ENCODE assay signal across 9 cellular contexts in the genomic region with DNA sequence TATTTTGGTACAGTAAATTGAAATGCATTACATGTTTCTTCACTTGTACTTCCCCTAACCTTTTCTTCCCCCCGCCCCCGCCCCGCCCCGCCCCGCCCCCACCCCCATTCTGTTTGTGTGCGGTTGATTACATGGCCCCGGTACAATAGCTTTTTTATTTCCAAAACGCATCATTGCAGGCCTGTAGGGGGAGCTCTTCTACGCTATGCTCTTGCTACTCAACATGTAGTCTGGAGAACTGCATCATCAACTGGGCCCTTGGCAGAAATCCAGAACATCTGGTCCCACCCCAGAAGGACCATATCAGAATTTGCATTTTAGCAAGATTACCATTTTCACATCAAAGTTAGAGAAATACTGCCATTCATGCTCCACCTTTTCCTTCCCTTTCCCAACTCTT.
A peak's percentile ranks its signal among the peaks of the same experiment; 100 is the strongest.
DNase-seq lines count a peak whose midpoint lies in the region; TF ChIP-seq lines count a peak whose summit lies in the region.
"Had no signal": no experiment of that assay in that cellular context is flagged by ENCODE, and none has a peak within 500 bp of the region (broad histone marks: within the 10 kb centered on the region; RNA-seq: fewer than 3 reads in every experiment).

No MANE protein-coding gene starts in this region.

- no peaks in the 10 kb centered on the region for H3F3A ChIP-seq in MM.1S (ENCODE audit: insufficient read depth, low read length)

- H2AFZ ChIP-seq in MM.1S (ENCODE audit: low read length): no peak overlapping the region

- H4K20me1 ChIP-seq in MM.1S (ENCODE audit: insufficient read depth, low read length): no peaks in the 10 kb centered on the region

- H3K4me2 ChIP-seq in MM.1S (ENCODE audit: low read depth, low read length): no peak overlapping the region

- no peak overlapping the region for H3K4me3 ChIP-seq in MM.1S (ENCODE audit: low read length)

- TF ChIP-seq CTCF in GM20000 (IDR thresholded peaks at IDR 0.05; ENCODE audit: extremely low read depth, missing control alignments): peak; percentile 11
- TF ChIP-seq CTCF in MM.1S (IDR thresholded peaks at IDR 0.05; ENCODE audit: low read length): no peak

- no peaks in the 10 kb centered on the region for H3K4me1 ChIP-seq in MM.1S (ENCODE audit: low read length)

- no peaks in the 10 kb centered on the region for H3K36me3 ChIP-seq in MM.1S (replicated peaks; ENCODE audit: insufficient read depth, low read length)

- H3K9me2 ChIP-seq in MM.1S (replicated peaks; ENCODE audit: insufficient read depth, low read length): no peaks in the 10 kb centered on the region

- DNase-seq in Ammon's horn (ENCODE audit: low spot score): peak; percentile 54
- peak; percentile 8 for DNase-seq in GM20000 (ENCODE audit: low spot score)
- DNase-seq in OCI-M1 (lab: John Stamatoyannopoulos, UW): peak; percentile 82
- peak; percentile 13 for DNase-seq in foreskin melanocyte
- no peak for DNase-seq in DMS79 treated with DMSO at 0.1 percent for 48 hours (lab: John Stamatoyannopoulos, UW)
- DNase-seq in OCI-M2 (lab: John Stamatoyannopoulos, UW; ENCODE audit: unreplicated experiment): no peak
- DNase-seq in MM.1S: no peak
- no peak for DNase-seq in NCI-H1417 (lab: John Stamatoyannopoulos, UW)
- DNase-seq: activated naive CD4-positive, alpha-beta T cell treated with anti-CD3 and anti-CD28 coated beads, Interleukin-2, amount 50 U/mL, for 16 hours had no signal

- no peaks in the 10 kb centered on the region for H3K79me2 ChIP-seq in MM.1S (ENCODE audit: low read length)

- no peak overlapping the region for H3K9ac ChIP-seq in MM.1S (ENCODE audit: low read length)

- H3K27ac ChIP-seq in MM.1S (ENCODE audit: low read length): no peak overlapping the region

- no peaks in the 10 kb centered on the region for H3K27me3 ChIP-seq in MM.1S (replicated peaks; ENCODE audit: insufficient read depth, low read length)

- no peaks in the 10 kb centered on the region for H3K9me3 ChIP-seq in MM.1S (replicated peaks; ENCODE audit: insufficient read depth, low read length)

Comparison
In these comparisons a context has a peak if more than half of its experiments do, and no peak if none do; other contexts are left out.
1. DNase-seq: peak in Ammon's horn (single experiment), GM20000 (single experiment), OCI-M1 (single experiment) and foreskin melanocyte (single experiment); none in DMS79 treated with DMSO at 0.1 percent for 48 hours (single experiment), OCI-M2 (single experiment), MM.1S (single experiment) and NCI-H1417 (0 of 3).